ENCODE assay signal across 1 cellular context in genomic region chr21:46634966-46635323, GRCh38.
TF ChIP-seq lines count a peak whose summit lies in the region.

No MANE protein-coding gene starts in this region.

TF ChIP-seq in K562, 482 proteins besides CTCF, POLR2A, EP300 and RAD21 (continued from another document and continues in another):
- TF ChIP-seq THRB (CRISPR knock-in tag; conservative IDR thresholded peaks at IDR 0.05), result no peak
- TF ChIP-seq SRSF1 (IDR thresholded peaks at IDR 0.05; ENCODE audit: low read depth, low read length), result no peak
- TF ChIP-seq HMG20A (CRISPR knock-in tag; conservative IDR thresholded peaks at IDR 0.05), result no peak
- no peak for TF ChIP-seq HMGN3 (IDR thresholded peaks at IDR 0.05; ENCODE audit: borderline replicate concordance, extremely low read depth, insufficient read length, low read depth, low read length)
- no peak for TF ChIP-seq ZNF518B (CRISPR knock-in tag; IDR thresholded peaks at IDR 0.05)
- no peak for TF ChIP-seq ZNF449 (CRISPR knock-in tag; IDR thresholded peaks at IDR 0.05)
- TF ChIP-seq TEAD4 (IDR thresholded peaks at IDR 0.05; ENCODE audit: low read length), result no peak
- no peak for TF ChIP-seq TEAD4 (CRISPR knock-in tag; IDR thresholded peaks at IDR 0.05; ENCODE audit: borderline replicate concordance)
- TF ChIP-seq ZNF280B (CRISPR knock-in tag; IDR thresholded peaks at IDR 0.05), result no peak
- no peak for TF ChIP-seq ZNF23 (CRISPR knock-in tag; IDR thresholded peaks at IDR 0.05)
- peak; percentile 75 for TF ChIP-seq E2F8 (IDR thresholded peaks at IDR 0.05; ENCODE audit: low read depth, partially characterized antibody)
- TF ChIP-seq IFI16 (CRISPR knock-in tag; IDR thresholded peaks at IDR 0.05), result no peak
- no peak for TF ChIP-seq KAT8 (IDR thresholded peaks at IDR 0.05; ENCODE audit: low read depth)
- no peak for TF ChIP-seq E2F1 (CRISPR knock-in tag; IDR thresholded peaks at IDR 0.05)
- TF ChIP-seq POLR2G (IDR thresholded peaks at IDR 0.05; ENCODE audit: low read depth, low read length), result no peak
- TF ChIP-seq ZNF197 (CRISPR knock-in tag; IDR thresholded peaks at IDR 0.05; ENCODE audit: low read depth), result no peak
- no peak for TF ChIP-seq NFXL1 (CRISPR knock-in tag; IDR thresholded peaks at IDR 0.05)
- TF ChIP-seq ZKSCAN1 (IDR thresholded peaks at IDR 0.05; ENCODE audit: low read depth, low read length), result no peak; the same call in 1 of the 2 replicates
- TF ChIP-seq HES1 (IDR thresholded peaks at IDR 0.05; ENCODE audit: low read depth), result no peak
- no peak for TF ChIP-seq XRCC3 (IDR thresholded peaks at IDR 0.05)
- TF ChIP-seq TFE3 (CRISPR knock-in tag; IDR thresholded peaks at IDR 0.05), result no peak
- no peak for TF ChIP-seq DDX20 (tag; IDR thresholded peaks at IDR 0.05; ENCODE audit: low read depth)
- TF ChIP-seq YY1 (IDR thresholded peaks at IDR 0.05; ENCODE audit: borderline replicate concordance in 1 of 3, control insufficient read depth in 1 of 3, extremely low read depth in 1 of 3, insufficient read depth in 3 of 3, insufficient read length in 1 of 3, insufficient replicate concordance in 2 of 3, low read depth in 1 of 3, low read length in 2 of 3), result peak in 2 of 3 experiments; percentile 34 to 85
- TF ChIP-seq CREB1 (IDR thresholded peaks at IDR 0.05), result peak; percentile 85
- TF ChIP-seq CREB1 (CRISPR knock-in tag; IDR thresholded peaks at IDR 0.05), result peak; percentile 91
- no peak for TF ChIP-seq ZZZ3 (IDR thresholded peaks at IDR 0.05)
- 0 out of 4 replicates have a peak, but pooled peaks of 1 of the 2 experiments have one; percentile 57 for TF ChIP-seq KDM4B (IDR thresholded peaks at IDR 0.05; ENCODE audit: borderline replicate concordance in 2 of 2, low read depth in 1 of 2)
- no peak for TF ChIP-seq USF1 (CRISPR knock-in tag; IDR thresholded peaks at IDR 0.05)
- TF ChIP-seq HSF4 (CRISPR knock-in tag; IDR thresholded peaks at IDR 0.05; ENCODE audit: borderline replicate concordance), result no peak
- TF ChIP-seq ZBTB11 (CRISPR knock-in tag; IDR thresholded peaks at IDR 0.05), result no peak
- TF ChIP-seq KLF13 (tag; IDR thresholded peaks at IDR 0.05; ENCODE audit: borderline replicate concordance, low read depth), result no peak
- TF ChIP-seq SRSF9 (IDR thresholded peaks at IDR 0.05; ENCODE audit: borderline replicate concordance, low read depth, low read length), result no peak
- no peak for TF ChIP-seq STAG1 (CRISPR knock-in tag; IDR thresholded peaks at IDR 0.05; ENCODE audit: borderline replicate concordance)
- 0 out of 4 replicates have a peak, but pooled peaks have one; percentile 54 to 57 for TF ChIP-seq MLLT1 (IDR thresholded peaks at IDR 0.05)
- TF ChIP-seq ZNF175 (CRISPR knock-in tag; IDR thresholded peaks at IDR 0.05; ENCODE audit: low read depth), result no peak; the same call in 1 of the 2 replicates
- TF ChIP-seq C11orf30 (IDR thresholded peaks at IDR 0.05; ENCODE audit: low read depth), result peak; percentile 71
- no peak for TF ChIP-seq PTRF (tag; IDR thresholded peaks at IDR 0.05)
- no peak for TF ChIP-seq CEBPB (tag; IDR thresholded peaks at IDR 0.05)
